In genomic region chr1:25562101-25562927, GRCh38 we compare ENCODE assay signal across 8 cellular contexts. TPM values are rescaled to one million over a fixed set of nuclear protein-coding genes. Genes with fewer than 3 reads are reported as not detected.
DNase-seq lines count a peak whose midpoint lies in the region; ATAC-seq and TF ChIP-seq lines count a peak whose summit lies in the region.

No MANE protein-coding gene starts in this region.

- H3K27me3 Mint-ChIP-seq in CD4-positive, alpha-beta memory T cell: no peaks in the 10 kb centered on the region
- no peaks in the 10 kb centered on the region for H3K27me3 Mint-ChIP-seq in activated naive CD4-positive, alpha-beta T cell treated with anti-CD3 and anti-CD28 coated beads for 36 hours (ENCODE audit: low read depth)

- TF ChIP-seq POLR2A in Peyer's patch (IDR thresholded peaks at IDR 0.05): no peak

- ATAC-seq in GM21515 (IDR thresholded peaks at IDR 0.05; ENCODE audit: unreplicated experiment) (peak; percentile 72), HG03520 (IDR thresholded peaks at IDR 0.05; ENCODE audit: unreplicated experiment) (no peak), HG02970 (IDR thresholded peaks at IDR 0.05; ENCODE audit: low FRiP score, unreplicated experiment) (no peak)

- peak; percentile 91 to 93 (median 92) for DNase-seq in CD4-positive, alpha-beta memory T cell
- DNase-seq in Peyer's patch (peak; percentile 73 to 97 (median 94)), hepatic stellate cell (ENCODE audit: low spot score) (no peak)
- peak; percentile 92 for DNase-seq in activated naive CD4-positive, alpha-beta T cell treated with anti-CD3 and anti-CD28 coated beads for 36 hours

- H3K4me1 ChIP-seq in CD4-positive, alpha-beta memory T cell (ENCODE audit: insufficient read depth, low read length): peaks cover 98% of the 10 kb centered on the region
- H3K4me1 ChIP-seq in Peyer's patch (peaks cover 7 to 37% (median 15%) of the 10 kb centered on the region in 4 donors), skeletal muscle tissue (ENCODE audit: control insufficient read depth in 3 of 3, insufficient read depth in 3 of 3, low read length in 3 of 3) (peaks cover 28 to 53% (median 47%) of the 10 kb centered on the region in 3 donors)

- H3K9me3 Mint-ChIP-seq in CD4-positive, alpha-beta memory T cell: no peaks in the 10 kb centered on the region
- H3K9me3 Mint-ChIP-seq in activated naive CD4-positive, alpha-beta T cell treated with anti-CD3 and anti-CD28 coated beads for 36 hours: no peaks in the 10 kb centered on the region

- H3K4me3 ChIP-seq in CD4-positive, alpha-beta memory T cell (ENCODE audit: low read length in 2 of 2): peak overlapping the region; percentile 62 to 86
- peak overlapping the region; percentile 1 to 39 (median 10) for H3K4me3 ChIP-seq in Peyer's patch
- no peak overlapping the region for H3K4me3 ChIP-seq in skeletal muscle tissue (ENCODE audit: low read length in 3 of 3)

- H3K4me3 Mint-ChIP-seq in CD4-positive, alpha-beta memory T cell: peak overlapping the region; percentile 95 to 99 (median 97)
- peak overlapping the region; percentile 66 for H3K4me3 Mint-ChIP-seq in activated naive CD4-positive, alpha-beta T cell treated with anti-CD3 and anti-CD28 coated beads for 36 hours

- POLR2A ChIA-PET in CD4-positive, alpha-beta memory T cell (lab: Charles Lee; ENCODE audit: partially characterized antibody): interaction anchor here (1.2 to 24.3 kb wide), 4 partner anchors 2 to 213 kb away, joined by 3 to 615 read pairs (median 309); partner anchors contain the start of gene LDLRAP1

- peaks cover 60 to 100% (median 78%) of the 10 kb centered on the region in 4 donors for H3K4me1 Mint-ChIP-seq in CD4-positive, alpha-beta memory T cell
- peaks cover 97% of the 10 kb centered on the region for H3K4me1 Mint-ChIP-seq in activated naive CD4-positive, alpha-beta T cell treated with anti-CD3 and anti-CD28 coated beads for 36 hours (ENCODE audit: low read depth)

- no peaks in the 10 kb centered on the region for H3K27me3 ChIP-seq in CD4-positive, alpha-beta memory T cell (ENCODE audit: insufficient read depth, low read length)
- H3K27me3 ChIP-seq in Peyer's patch (no peaks in the 10 kb centered on the region), skeletal muscle tissue (ENCODE audit: control insufficient read depth in 3 of 3, insufficient read depth in 3 of 3, low read length in 3 of 3) (no peaks in the 10 kb centered on the region)

- CTCF ChIA-PET in CD4-positive, alpha-beta memory T cell (lab: Charles Lee; ENCODE audit: partially characterized antibody): interaction anchor here (1.8 to 3.2 kb wide), 2 partner anchors 11 to 13 kb away, joined by 10 to 12 read pairs; no protein-coding TSS in a partner anchor
- CTCF ChIA-PET in activated naive CD4-positive, alpha-beta T cell treated with anti-CD3 and anti-CD28 coated beads for 36 hours (lab: Charles Lee): interaction anchor here (0.9 kb wide), 1 partner anchor 12 kb away, joined by 3 read pairs; no protein-coding TSS in a partner anchor

- no peaks in the 10 kb centered on the region for H3K9me3 ChIP-seq in CD4-positive, alpha-beta memory T cell (ENCODE audit: control insufficient read depth in 1 of 2, low read length in 2 of 2)
- no peaks in the 10 kb centered on the region for H3K9me3 ChIP-seq in Peyer's patch
- no peaks in the 10 kb centered on the region for H3K9me3 ChIP-seq in skeletal muscle tissue (ENCODE audit: control insufficient read depth in 3 of 3, low read length in 3 of 3)

- H3K27ac ChIP-seq in CD4-positive, alpha-beta memory T cell (ENCODE audit: low read depth, low read length): peak overlapping the region; percentile 66
- H3K27ac ChIP-seq in Peyer's patch (peak overlapping the region; percentile 68 to 88 (median 82)), skeletal muscle tissue (ENCODE audit: low read depth, low read length) (peak overlapping the region; percentile 3)

- H3K36me3 Mint-ChIP-seq in CD4-positive, alpha-beta memory T cell: peaks cover 51 to 78% of the 10 kb centered on the region in 2 donors
- peaks cover 8% of the 10 kb centered on the region for H3K36me3 Mint-ChIP-seq in activated naive CD4-positive, alpha-beta T cell treated with anti-CD3 and anti-CD28 coated beads for 36 hours (ENCODE audit: low read depth)

- peaks cover 38% of the 10 kb centered on the region for H3K36me3 ChIP-seq in CD4-positive, alpha-beta memory T cell (ENCODE audit: insufficient read depth, low read length)
- H3K36me3 ChIP-seq in Peyer's patch (peaks cover 0 to 31% (median 0%) of the 10 kb centered on the region in 3 donors), skeletal muscle tissue (ENCODE audit: control insufficient read depth in 3 of 3, insufficient read depth in 3 of 3, low read length in 3 of 3) (peaks cover 40 to 52% (median 49%) of the 10 kb centered on the region in 3 donors)

- intact Hi-C loops in CD4-positive, alpha-beta memory T cell (cut with micrococcal nuclease): loop anchor here (1.0 to 5.0 kb wide), 6 partner anchors 13 to 255 kb away; partner anchors contain the start of gene MTFR1L
- intact Hi-C loops in activated naive CD4-positive, alpha-beta T cell treated with anti-CD3 and anti-CD28 coated beads for 36 hours (cut with micrococcal nuclease): loop anchor here (1.0 to 5.0 kb wide), 4 partner anchors 13 to 530 kb away; no protein-coding TSS in a partner anchor

- H3K27ac Mint-ChIP-seq in CD4-positive, alpha-beta memory T cell: peak overlapping the region; percentile 75 to 98 (median 97)
- peak overlapping the region; percentile 96 for H3K27ac Mint-ChIP-seq in activated naive CD4-positive, alpha-beta T cell treated with anti-CD3 and anti-CD28 coated beads for 36 hours

- TF ChIP-seq CTCF in Peyer's patch (IDR thresholded peaks at IDR 0.05): no peak

- peak overlapping the region in 1 of 3 donors; percentile 33 for H3K9ac ChIP-seq in skeletal muscle tissue (ENCODE audit: low read depth in 1 of 3, low read length in 3 of 3)

RNA-seq across cellular contexts. Expression of gene LDLRAP1, which starts 18.9 kb away (rescaled TPM):
- 100 to 1,000 TPM; 201 to 210 TPM for total RNA-seq in CD4-positive, alpha-beta memory T cell
- polyA plus RNA-seq in CD4-positive, alpha-beta memory T cell: 100 to 1,000 TPM; 233 to 306 TPM
- total RNA-seq in Peyer's patch: 10 to 100 TPM; 20.1 to 24.5 (median 22.7) TPM
- 10 to 100 TPM; 19.1 to 19.7 TPM for total RNA-seq in activated naive CD4-positive, alpha-beta T cell treated with anti-CD3 and anti-CD28 coated beads for 36 hours
- total RNA-seq in skeletal muscle tissue: 4.7 TPM

RNA-seq across cellular contexts. Expression of gene MAN1C1, which starts 54.3 kb away (rescaled TPM):
- 10 to 100 TPM; 42.6 to 45.1 TPM for total RNA-seq in CD4-positive, alpha-beta memory T cell
- polyA plus RNA-seq in CD4-positive, alpha-beta memory T cell: 10 to 100 TPM in 1 of 2 donors, 1 to 10 TPM in 1; 3.6 to 10.4 TPM
- total RNA-seq in Peyer's patch (10 to 100 TPM in 1 of 4 donors, 1 to 10 TPM in 3; 2.3 to 10.7 (median 6.7) TPM), skeletal muscle tissue (6.3 TPM)
- 1 to 10 TPM; 4.9 to 6.3 TPM for total RNA-seq in activated naive CD4-positive, alpha-beta T cell treated with anti-CD3 and anti-CD28 coated beads for 36 hours

Comparison
In these comparisons a context has a peak if more than half of its experiments do, and no peak if none do; other contexts are left out.
1. H3K27ac ChIP-seq: peak in every context shown above with its lines; median percentile 82 in Peyer's patch; 66 in CD4-positive, alpha-beta memory T cell; 3 in skeletal muscle tissue.
2. H3K4me3 ChIP-seq: peak in CD4-positive, alpha-beta memory T cell (2 of 2) and Peyer's patch (4 of 4); none in skeletal muscle tissue (0 of 3).
3. RNA of gene LDLRAP1, which starts 18.9 kb away (total RNA-seq): 201 to 210 TPM in CD4-positive, alpha-beta memory T cell; 20.1 to 24.5 TPM in Peyer's patch, 19.1 to 19.7 TPM in activated naive CD4-positive, alpha-beta T cell treated with anti-CD3 and anti-CD28 coated beads for 36 hours and 4.7 TPM in skeletal muscle tissue (single experiment); every median in the first group is over 4 times any median in the second.